In genomic region chr5:10452768-10453331, GRCh38 we compare ENCODE assay signal across 8 cellular contexts. TPM values are rescaled to one million over a fixed set of nuclear protein-coding genes. Genes with fewer than 3 reads are reported as not detected.
A peak's percentile ranks its signal among the peaks of the same experiment; 100 is the strongest.
DNase-seq lines count a peak whose midpoint lies in the region; ATAC-seq and TF ChIP-seq lines count a peak whose summit lies in the region.

No MANE protein-coding gene starts in this region.

- in situ Hi-C loops in G401 (cut with HindIII; ENCODE audit: low sequenced_read_pairs), result no loop called here

- no peak for TF ChIP-seq POLR2A in body of pancreas (IDR thresholded peaks at IDR 0.05)
- TF ChIP-seq POLR2A in spleen (IDR thresholded peaks at IDR 0.05), result no peak

- intact Hi-C loops in body of pancreas (cut with DNase I), result no loop called here
- intact Hi-C loops in spleen (cut with DNase I; ENCODE audit: low total_unique reads), result no loop called here

- H3K9me3 ChIP-seq in body of pancreas (no peaks in the 10 kb centered on the region), spleen (no peaks in the 10 kb centered on the region)

- WGBS in body of pancreas, 2 donors, result 39 to 63% methylated on average over 3 to 10 of the region's 10 CpGs
- 64 to 73% (median 70%) methylated on average over 10 of the region's 10 CpGs for WGBS in spleen, 5 donors

- no peak overlapping the region for H3K4me3 ChIP-seq in body of pancreas
- H3K4me3 ChIP-seq in spleen, result no peak overlapping the region

- ATAC-seq in GM21447 (IDR thresholded peaks at IDR 0.05; ENCODE audit: unreplicated experiment), result peak; percentile 92
- peak; percentile 75 for ATAC-seq in body of pancreas
- no peak for ATAC-seq in GM21717 (IDR thresholded peaks at IDR 0.05; ENCODE audit: unreplicated experiment)

- H3K27me3 ChIP-seq in body of pancreas (no peaks in the 10 kb centered on the region), spleen (replicated peaks in 1 of 7) (no peaks in the 10 kb centered on the region)

- TF ChIP-seq CTCF in body of pancreas (IDR thresholded peaks at IDR 0.05), result peak in 6 of 7 experiments; percentile 36 to 70 (median 64)
- peak; percentile 47 to 87 (median 71) for TF ChIP-seq CTCF in spleen (IDR thresholded peaks at IDR 0.05 in 8 of 11, conservative IDR thresholded peaks at IDR 0.05 in 3 of 11)

- H3K4me1 ChIP-seq in body of pancreas, result peaks cover 8% of the 10 kb centered on the region
- H3K4me1 ChIP-seq in spleen, result peaks cover 3 to 72% (median 35%) of the 10 kb centered on the region in 6 donors

- H3K36me3 ChIP-seq in body of pancreas (replicated peaks in 1 of 2; ENCODE audit: insufficient read depth in 1 of 2, low read depth in 2 of 2), result no peaks in the 10 kb centered on the region
- H3K36me3 ChIP-seq in spleen, result peaks cover 0 to 25% (median 0%) of the 10 kb centered on the region in 6 donors

- peak; percentile 82 for DNase-seq in G401 (ENCODE audit: low spot score)
- peak; percentile 19 for DNase-seq in KG1 (lab: John Stamatoyannopoulos, UW)
- DNase-seq in NOMO-1 treated with dmso at 0.1 percent for 144 hours (lab: John Stamatoyannopoulos, UW; ENCODE audit: unreplicated experiment), result peak; percentile 86
- DNase-seq in body of pancreas, result no peak
- peak; percentile 79 for DNase-seq in iPS-NIHi7 (ENCODE audit: extremely low spot score)
- DNase-seq in spleen, result no peak

- H3K27ac ChIP-seq in body of pancreas (peak overlapping the region in 2 of 4 donors; percentile 32 to 40), spleen (no peak overlapping the region)

RNA-seq across cellular contexts. Expression of gene ROPN1L, which starts 11.2 kb away (rescaled TPM):
- total RNA-seq in G401 (2014; rRNA removed; shearing (Covaris generic)), result 4.0 TPM in 1 of 2 replicates, not detected in the other
- total RNA-seq in body of pancreas (1 to 10 TPM; 1.3 to 4.3 TPM), spleen (10 to 100 TPM in 5 of 7 donors, 1 to 10 TPM in 2; 7.5 to 27.9 (median 15.7) TPM)
- polyA plus RNA-seq in spleen, result 1 to 10 TPM; 2.0 to 7.7 (median 2.4) TPM

Comparison
In these comparisons a context has a peak if more than half of its experiments do, and no peak if none do; other contexts are left out.
1. DNase-seq: peak in G401 (single experiment), KG1 (single experiment), NOMO-1 treated with dmso at 0.1 percent for 144 hours (single experiment) and iPS-NIHi7 (single experiment); none in body of pancreas (0 of 4) and spleen (single experiment).